In the genomic region with DNA sequence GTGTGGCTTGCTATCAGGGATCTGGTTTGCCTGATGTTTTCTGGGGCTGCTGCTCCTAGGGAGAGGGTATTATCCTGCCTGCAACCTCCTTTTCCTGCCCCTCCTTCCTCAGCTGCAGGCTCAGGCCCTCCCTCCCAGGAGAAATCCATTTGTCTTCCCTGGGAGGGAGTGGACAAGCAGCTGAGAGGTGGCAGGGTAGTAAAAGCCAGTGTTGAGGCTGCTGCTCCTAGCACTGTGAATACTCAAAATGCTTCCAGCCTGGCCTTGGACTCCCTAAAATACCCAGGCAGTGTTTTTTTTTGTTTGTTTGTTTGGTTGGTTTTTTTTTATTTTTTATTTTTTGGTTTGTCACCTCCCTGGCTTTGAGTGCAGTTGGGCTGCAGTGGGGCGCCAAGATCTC, we compare ENCODE assay signal across 14 cellular contexts. TPM values are rescaled to one million over a fixed set of nuclear protein-coding genes. Genes with fewer than 3 reads are reported as not detected.
"Had no signal": no experiment of that assay in that cellular context is flagged by ENCODE, and none has a peak within 500 bp of the region (broad histone marks: within the 10 kb centered on the region; RNA-seq: fewer than 3 reads in every experiment).

No MANE protein-coding gene starts in this region.

- H3K27ac ChIP-seq: foreskin keratinocyte, vagina, VCaP had no signal

- H3K4me3 ChIP-seq: vagina had no signal

- ATAC-seq: foreskin keratinocyte; left lobe of liver; stimulated activated memory B cell treated with anti-CD40 and anti-IgM and Interleukin-4, amounts not matched to agents 10 μg/mL and 1 μg/mL and 100 μg/mL, for 72 hours had no signal

- H3K36me3 ChIP-seq: vagina had no signal

- H3K9me3 ChIP-seq: vagina had no signal

- DNase-seq: activated CD4-positive, alpha-beta T cell treated with anti-CD3 and anti-CD28 coated beads for 1 hour; activated CD4-positive, alpha-beta T cell treated with anti-CD3 and anti-CD28 coated beads, Interleukin-2, amount 50 U/mL, for 4 hours; activated naive CD4-positive, alpha-beta T cell; activated naive CD8-positive, alpha-beta T cell treated with anti-CD3 and anti-CD28 coated beads, Interleukin-2, amount 10 ng/mL, durations not matched to agents 7 days and 5 days; activated T-cell treated with anti-CD3 and anti-CD28 coated beads for 4 hours; effector memory CD4-positive, alpha-beta T cell; foreskin keratinocyte; naive B cell; stimulated activated CD4-positive, alpha-beta T cell treated with anti-CD3 and anti-CD28 coated beads, Interleukin-2, amount 100 ng/mL, for 48 hours had no signal

- H3K4me1 ChIP-seq: foreskin keratinocyte, vagina had no signal

RNA-seq across cellular contexts. Expression of a gene that starts 13.5 kb away (rescaled TPM):
- total RNA-seq: activated naive CD8-positive, alpha-beta T cell treated with anti-CD3 and anti-CD28 coated beads, Interleukin-2, amount 10 ng/mL, durations not matched to agents 7 days and 5 days; left lobe of liver; T-helper 1 cell treated with Interleukin-12 subunit alpha and Interleukin-12 subunit beta and Interleukin-4 antibody, amounts not matched to agents 30 ng/mL and 1 ng/mL, for 36 hours had no signal

RNA-seq across cellular contexts. Expression of a gene that starts 17.9 kb away (rescaled TPM):
- total RNA-seq: activated naive CD8-positive, alpha-beta T cell treated with anti-CD3 and anti-CD28 coated beads, Interleukin-2, amount 10 ng/mL, durations not matched to agents 7 days and 5 days; foreskin keratinocyte; left lobe of liver; T-helper 1 cell treated with Interleukin-12 subunit alpha and Interleukin-12 subunit beta and Interleukin-4 antibody, amounts not matched to agents 30 ng/mL and 1 ng/mL, for 36 hours had no signal

RNA-seq across cellular contexts. Expression of a gene that starts 19.3 kb away (rescaled TPM):
- total RNA-seq: activated naive CD8-positive, alpha-beta T cell treated with anti-CD3 and anti-CD28 coated beads, Interleukin-2, amount 10 ng/mL, durations not matched to agents 7 days and 5 days; left lobe of liver; T-helper 1 cell treated with Interleukin-12 subunit alpha and Interleukin-12 subunit beta and Interleukin-4 antibody, amounts not matched to agents 30 ng/mL and 1 ng/mL, for 36 hours had no signal

RNA-seq across cellular contexts. Expression of a gene that starts 41.1 kb away (rescaled TPM):
- total RNA-seq: activated naive CD8-positive, alpha-beta T cell treated with anti-CD3 and anti-CD28 coated beads, Interleukin-2, amount 10 ng/mL, durations not matched to agents 7 days and 5 days; left lobe of liver; T-helper 1 cell treated with Interleukin-12 subunit alpha and Interleukin-12 subunit beta and Interleukin-4 antibody, amounts not matched to agents 30 ng/mL and 1 ng/mL, for 36 hours had no signal

RNA-seq across cellular contexts. Expression of a gene that starts 48.1 kb away (rescaled TPM):
- total RNA-seq: activated naive CD8-positive, alpha-beta T cell treated with anti-CD3 and anti-CD28 coated beads, Interleukin-2, amount 10 ng/mL, durations not matched to agents 7 days and 5 days; left lobe of liver; T-helper 1 cell treated with Interleukin-12 subunit alpha and Interleukin-12 subunit beta and Interleukin-4 antibody, amounts not matched to agents 30 ng/mL and 1 ng/mL, for 36 hours had no signal
